ENCODE assay signal across 8 cellular contexts in the genomic region with DNA sequence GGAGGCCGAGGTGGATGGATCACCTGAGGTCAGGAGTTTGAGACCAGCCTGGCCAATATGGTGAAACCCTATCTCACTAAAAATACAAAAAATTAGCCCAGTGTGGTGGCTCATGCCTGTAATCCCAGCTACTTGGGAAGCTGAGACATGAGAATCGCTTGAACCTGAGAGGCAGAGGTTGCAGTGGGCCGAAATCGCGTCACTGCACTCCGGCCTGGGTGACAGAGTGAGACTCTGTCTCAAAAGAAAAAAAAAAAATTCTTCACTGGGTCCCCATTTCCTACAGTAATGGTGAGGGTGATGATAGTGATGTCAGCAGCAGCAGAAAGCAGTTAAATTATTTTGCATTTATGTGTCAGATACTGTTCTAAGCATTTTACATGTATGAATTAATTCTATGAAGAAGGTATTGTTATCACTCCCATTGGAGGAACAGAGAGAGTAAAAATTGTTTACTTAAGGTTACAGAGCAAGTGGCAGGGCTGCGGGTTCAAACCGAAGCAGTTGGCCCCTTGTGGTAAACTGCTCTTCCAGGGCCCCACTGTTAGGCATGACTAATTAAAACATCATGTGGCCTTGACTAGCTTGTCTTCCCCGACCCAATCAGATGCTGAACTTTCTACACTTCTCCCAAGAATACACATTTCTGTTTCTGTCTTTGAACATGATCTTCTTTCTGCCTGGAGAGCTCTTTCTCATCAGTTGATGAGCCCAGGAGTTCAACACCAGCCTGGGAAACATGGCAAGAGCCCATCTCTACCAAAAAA. TPM values are rescaled to one million over a fixed set of nuclear protein-coding genes. Genes with fewer than 3 reads are reported as not detected.
DNase-seq lines count a peak whose midpoint lies in the region; ATAC-seq lines count a peak whose summit lies in the region.

No MANE protein-coding gene starts in this region.

- H3K4me3 Mint-ChIP-seq in dendritic cell treated with granulocyte-macrophage colony-stimulating factor and Interleukin-4, amounts not matched to agents 40 ng/mL and 50 ng/mL, for 4 days: no peak overlapping the region

- H3K4me1 Mint-ChIP-seq in dendritic cell treated with granulocyte-macrophage colony-stimulating factor and Interleukin-4, amounts not matched to agents 40 ng/mL and 50 ng/mL, for 4 days (ENCODE audit: low read depth): peaks cover 37% of the 10 kb centered on the region

- intact Hi-C loops in dendritic cell treated with granulocyte-macrophage colony-stimulating factor and Interleukin-4, amounts not matched to agents 40 ng/mL and 50 ng/mL, for 4 days (cut with micrococcal nuclease): no loop called here
- intact Hi-C loops in sciatic nerve (cut with DNase I): no loop called here

- ATAC-seq in stimulated activated naive CD8-positive, alpha-beta T cell treated with anti-CD3 and anti-CD28 coated beads, Interleukin-15, Interleukin-2, amounts not matched to agents 100 U/mL and 50 U/mL, for 24 hours: peak; percentile 69
- ATAC-seq in sciatic nerve: no peak

- DNase-seq in stimulated activated CD4-positive, alpha-beta T cell treated with anti-CD3 and anti-CD28 coated beads, Interleukin-15, amount 100 ng/mL, for 24 hours: peak; percentile 62
- DNase-seq in stimulated activated CD4-positive, alpha-beta T cell treated with anti-CD3 and anti-CD28 coated beads, Interleukin-12 subunit alpha, Interleukin-12 subunit beta, amount 100 ng/mL, for 4 hours: no peak
- DNase-seq in SIG-M5 (lab: John Stamatoyannopoulos, UW) (peak; percentile 75), NCI-H2227 (lab: John Stamatoyannopoulos, UW; ENCODE audit: unreplicated experiment) (no peak), sciatic nerve (ENCODE audit: low spot score) (no peak), SHP77 (lab: John Stamatoyannopoulos, UW) (no peak)
- DNase-seq in stimulated activated naive CD8-positive, alpha-beta T cell treated with anti-CD3 and anti-CD28 coated beads, Interleukin-15, Interleukin-2, amounts not matched to agents 100 U/mL and 50 U/mL, for 24 hours: peak; percentile 51

- H3K9me3 Mint-ChIP-seq in dendritic cell treated with granulocyte-macrophage colony-stimulating factor and Interleukin-4, amounts not matched to agents 40 ng/mL and 50 ng/mL, for 4 days: no peaks in the 10 kb centered on the region

- peak overlapping the region; percentile 25 for H3K27ac Mint-ChIP-seq in dendritic cell treated with granulocyte-macrophage colony-stimulating factor and Interleukin-4, amounts not matched to agents 40 ng/mL and 50 ng/mL, for 4 days

- no peaks in the 10 kb centered on the region for H3K27me3 Mint-ChIP-seq in dendritic cell treated with granulocyte-macrophage colony-stimulating factor and Interleukin-4, amounts not matched to agents 40 ng/mL and 50 ng/mL, for 4 days

- H3K36me3 Mint-ChIP-seq in dendritic cell treated with granulocyte-macrophage colony-stimulating factor and Interleukin-4, amounts not matched to agents 40 ng/mL and 50 ng/mL, for 4 days (ENCODE audit: low read depth): peaks cover 94% of the 10 kb centered on the region

RNA-seq across cellular contexts. Expression of a gene that starts 45.8 kb away (rescaled TPM):
- 284 TPM for total RNA-seq in sciatic nerve

RNA-seq across cellular contexts. Expression of a gene that starts 54.1 kb away (rescaled TPM):
- total RNA-seq in sciatic nerve: 55.6 TPM

Comparison
In these comparisons a context has a peak if more than half of its experiments do, and no peak if none do; other contexts are left out.
1. DNase-seq: peak in stimulated activated CD4-positive, alpha-beta T cell treated with anti-CD3 and anti-CD28 coated beads, Interleukin-15, amount 100 ng/mL, for 24 hours (single experiment), SIG-M5 (single experiment) and stimulated activated naive CD8-positive, alpha-beta T cell treated with anti-CD3 and anti-CD28 coated beads, Interleukin-15, Interleukin-2, amounts not matched to agents 100 U/mL and 50 U/mL, for 24 hours (single experiment); none in stimulated activated CD4-positive, alpha-beta T cell treated with anti-CD3 and anti-CD28 coated beads, Interleukin-12 subunit alpha, Interleukin-12 subunit beta, amount 100 ng/mL, for 4 hours (single experiment), NCI-H2227 (single experiment), sciatic nerve (single experiment) and SHP77 (0 of 2).